ENCODE assay signal across 1 cellular context in genomic region chr19:38722947-38723605, GRCh38.
TF ChIP-seq lines count a peak whose summit lies in the region.

No MANE protein-coding gene starts in this region.

TF ChIP-seq in SK-N-SH treated with all-trans-retinoic acid at 6 μM for 48 hours, 23 proteins besides CTCF, POLR2A, EP300 and RAD21 (continued from another document):
- TF ChIP-seq ZC3H10 (CRISPR knock-in tag; IDR thresholded peaks at IDR 0.05) (no peak), SNAI2 (CRISPR knock-in tag; IDR thresholded peaks at IDR 0.05) (no peak), PATZ1 (CRISPR knock-in tag; IDR thresholded peaks at IDR 0.05; ENCODE audit: borderline replicate concordance) (no peak)
